ENCODE assay signal across 8 cellular contexts in genomic region chr2:97936199-97936598, GRCh38. TPM values are rescaled to one million over a fixed set of nuclear protein-coding genes. Genes with fewer than 3 reads are reported as not detected.
A peak's percentile ranks its signal among the peaks of the same experiment; 100 is the strongest.
DNase-seq lines count a peak whose midpoint lies in the region; ATAC-seq, FAIRE-seq and TF ChIP-seq lines count a peak whose summit lies in the region.

No MANE protein-coding gene starts in this region.

- no peak overlapping the region for H2BK120ac ChIP-seq in trophoblast cell (ENCODE audit: insufficient read depth, low read length, poor library complexity)

- no peak for FAIRE-seq in GM12892 (lab: Jason Lieb, UNC)

- no CpG with 5 or more reads among the region's 5 CpGs for WGBS in trophoblast cell (ENCODE audit: extremely low coverage, insufficient coverage, insufficient read length)
- 46 to 71% methylated on average over 5 of the region's 5 CpGs for WGBS in esophagus squamous epithelium, 2 donors

- peaks cover 10% of the 10 kb centered on the region for H3K27me3 Mint-ChIP-seq in WTC11 (ENCODE audit: low read depth)
- H3K27me3 Mint-ChIP-seq in activated CD4-positive, alpha-beta T cell treated with anti-CD3 and anti-CD28 coated beads, Interleukin-2, amount 10 ng/mL, durations not matched to agents 7 days and 5 days: no peaks in the 10 kb centered on the region

- no peak overlapping the region for H2AFZ ChIP-seq in trophoblast cell (ENCODE audit: insufficient read depth, low read length, poor library complexity)

- intact Hi-C loops in esophagus squamous epithelium (cut with DNase I): no loop called here

- peaks cover under 1% of the 10 kb centered on the region for H3K36me3 Mint-ChIP-seq in WTC11
- peaks cover 4% of the 10 kb centered on the region for H3K36me3 Mint-ChIP-seq in activated CD4-positive, alpha-beta T cell treated with anti-CD3 and anti-CD28 coated beads, Interleukin-2, amount 10 ng/mL, durations not matched to agents 7 days and 5 days (ENCODE audit: low read depth)

- H4K91ac ChIP-seq in trophoblast cell (ENCODE audit: low read depth, low read length): no peak overlapping the region

- H3K27ac ChIP-seq in trophoblast cell (ENCODE audit: low read depth, low read length) (peak overlapping the region; percentile 27), esophagus squamous epithelium (no peak overlapping the region)

- H3K23ac ChIP-seq in trophoblast cell (ENCODE audit: low read length): no peak overlapping the region

- H3K4me2 ChIP-seq in trophoblast cell (ENCODE audit: low read length): peak overlapping the region; percentile 25

- H3K9ac ChIP-seq in trophoblast cell (ENCODE audit: low read length): no peak overlapping the region

- H3K27me3 ChIP-seq in trophoblast cell (ENCODE audit: insufficient read depth, low read length) (no peaks in the 10 kb centered on the region), esophagus squamous epithelium (no peaks in the 10 kb centered on the region)

- CTCF ChIA-PET in WTC11 (lab: Charles Lee): interaction anchor here (0.9 to 1.6 kb wide), 4 partner anchors 21 to 333 kb away, joined by 3 to 6 read pairs (median 4); no protein-coding TSS in a partner anchor
- CTCF ChIA-PET in activated CD4-positive, alpha-beta T cell treated with anti-CD3 and anti-CD28 coated beads, Interleukin-2, amount 10 ng/mL, durations not matched to agents 7 days and 5 days (lab: Charles Lee): interaction anchor here (1.3 to 2.7 kb wide), 2 partner anchors 12 to 20 kb away, joined by 3 to 5 read pairs; no protein-coding TSS in a partner anchor

- H3K18ac ChIP-seq in trophoblast cell (ENCODE audit: low read length): no peak overlapping the region

- peaks cover 36% of the 10 kb centered on the region for H3K4me1 Mint-ChIP-seq in WTC11
- H3K4me1 Mint-ChIP-seq in activated CD4-positive, alpha-beta T cell treated with anti-CD3 and anti-CD28 coated beads, Interleukin-2, amount 10 ng/mL, durations not matched to agents 7 days and 5 days: peaks cover 10% of the 10 kb centered on the region

- peak; percentile 59 for DNase-seq in NCI-H1105 (lab: John Stamatoyannopoulos, UW)
- peak; percentile 69 for DNase-seq in WTC11 (ENCODE audit: low spot score)
- DNase-seq in trophoblast cell: no peak
- no peak for DNase-seq in esophagus squamous epithelium (lab: John Stamatoyannopoulos, UW)
- no peak for DNase-seq in GM12892 (ENCODE audit: insufficient read length)
- no peak for DNase-seq in activated CD4-positive, alpha-beta T cell treated with anti-CD3 and anti-CD28 coated beads, Interleukin-2, amount 10 ng/mL, durations not matched to agents 7 days and 5 days
- no peak for DNase-seq in AML-193 (lab: John Stamatoyannopoulos, UW)

- H3K36me3 ChIP-seq in trophoblast cell (ENCODE audit: control insufficient read depth in 1 of 2, insufficient read depth in 2 of 2, low read length in 2 of 2): no peaks in the 10 kb centered on the region
- H3K36me3 ChIP-seq in esophagus squamous epithelium: no peaks in the 10 kb centered on the region

- H3K4me3 Mint-ChIP-seq in WTC11: no peak overlapping the region
- H3K4me3 Mint-ChIP-seq in activated CD4-positive, alpha-beta T cell treated with anti-CD3 and anti-CD28 coated beads, Interleukin-2, amount 10 ng/mL, durations not matched to agents 7 days and 5 days: no peak overlapping the region

- POLR2A ChIA-PET in WTC11 (lab: Charles Lee): no interaction called here
- POLR2A ChIA-PET in activated CD4-positive, alpha-beta T cell treated with anti-CD3 and anti-CD28 coated beads, Interleukin-2, amount 10 ng/mL, durations not matched to agents 7 days and 5 days (lab: Charles Lee): no interaction called here

- TF ChIP-seq POLR2A in esophagus squamous epithelium (IDR thresholded peaks at IDR 0.05): no peak
- TF ChIP-seq POLR2A in GM12892 (IDR thresholded peaks at IDR 0.05; ENCODE audit: low read depth, low read length): no peak

- no peak overlapping the region for H3K4me3 ChIP-seq in trophoblast cell (ENCODE audit: low read depth, low read length)
- H3K4me3 ChIP-seq in esophagus squamous epithelium: no peak overlapping the region

- no peaks in the 10 kb centered on the region for H3K79me1 ChIP-seq in trophoblast cell (ENCODE audit: low read length)

- H4K12ac ChIP-seq in trophoblast cell (ENCODE audit: low read depth, low read length): no peak overlapping the region

- H3K4ac ChIP-seq in trophoblast cell (ENCODE audit: low read depth, low read length): no peak overlapping the region

- H3K9me3 Mint-ChIP-seq in WTC11: peaks cover 6% of the 10 kb centered on the region
- H3K9me3 Mint-ChIP-seq in activated CD4-positive, alpha-beta T cell treated with anti-CD3 and anti-CD28 coated beads, Interleukin-2, amount 10 ng/mL, durations not matched to agents 7 days and 5 days: peaks cover under 1% of the 10 kb centered on the region

- no peaks in the 10 kb centered on the region for H3K79me2 ChIP-seq in trophoblast cell (ENCODE audit: control insufficient read depth, insufficient read depth, low read length, poor library complexity)

- H3K14ac ChIP-seq in trophoblast cell (ENCODE audit: low read length): no peak overlapping the region

- TF ChIP-seq CTCF in WTC11 (IDR thresholded peaks at IDR 0.05): no peak
- TF ChIP-seq CTCF in esophagus squamous epithelium (IDR thresholded peaks at IDR 0.05): no peak

- no peak overlapping the region for H2BK5ac ChIP-seq in trophoblast cell (ENCODE audit: low read depth, low read length, poor library complexity)

- peak overlapping the region; percentile 73 for H3K27ac Mint-ChIP-seq in WTC11
- H3K27ac Mint-ChIP-seq in activated CD4-positive, alpha-beta T cell treated with anti-CD3 and anti-CD28 coated beads, Interleukin-2, amount 10 ng/mL, durations not matched to agents 7 days and 5 days: no peak overlapping the region

- H4K8ac ChIP-seq in trophoblast cell (ENCODE audit: low read depth, low read length): no peak overlapping the region

- ATAC-seq in GM21619 (IDR thresholded peaks at IDR 0.05; ENCODE audit: unreplicated experiment) (peak; percentile 53), WTC11 (peak; percentile 100)

- no peak overlapping the region for H2BK12ac ChIP-seq in trophoblast cell (ENCODE audit: low read length)

- H3K4me1 ChIP-seq in trophoblast cell (ENCODE audit: control insufficient read depth in 1 of 2, insufficient read depth in 2 of 2, low read length in 2 of 2): peaks cover 0 to 2% of the 10 kb centered on the region in 2 experiments
- peaks cover 12 to 43% (median 13%) of the 10 kb centered on the region in 3 donors for H3K4me1 ChIP-seq in esophagus squamous epithelium

- H3K9me3 ChIP-seq in trophoblast cell (ENCODE audit: insufficient read depth, low read depth, low read length) (no peaks in the 10 kb centered on the region), esophagus squamous epithelium (no peaks in the 10 kb centered on the region)

- no peak overlapping the region for H2AK5ac ChIP-seq in trophoblast cell (ENCODE audit: low read length)

TF ChIP-seq in WTC11, 78 proteins besides CTCF, POLR2A, EP300 and RAD21:
- peak; percentile 87 for TF ChIP-seq FOXK1 (CRISPR knock-in tag; IDR thresholded peaks at IDR 0.05)
- no peak for TF ChIP-seq FOXP1 (CRISPR knock-in tag; IDR thresholded peaks at IDR 0.05; ENCODE audit: borderline replicate concordance)
- TF ChIP-seq ZNF281 (CRISPR knock-in tag; IDR thresholded peaks at IDR 0.05): no peak

RNA-seq across cellular contexts. Expression of gene TMEM131, which starts 59.5 kb away (rescaled TPM):
- total RNA-seq in WTC11 (2021): 18.6 to 21.9 TPM (median 19.4 TPM) in 3 replicates
- polyA plus RNA-seq in trophoblast cell (2013): 32.3 and 32.6 TPM in 2 replicates
- total RNA-seq in esophagus squamous epithelium: 10 to 100 TPM; 24.2 to 36.4 (median 28.1) TPM
- polyA plus RNA-seq in GM12892 (2012; ENCODE audit: missing spikeins): 24.6 TPM
- total RNA-seq in activated CD4-positive, alpha-beta T cell treated with anti-CD3 and anti-CD28 coated beads, Interleukin-2, amount 10 ng/mL, durations not matched to agents 7 days and 5 days: 10 to 100 TPM; 39.7 to 40.6 TPM

Comparison
In these comparisons a context has a peak if more than half of its experiments do, and no peak if none do; other contexts are left out.
1. DNase-seq: peak in NCI-H1105 (single experiment) and WTC11 (single experiment); none in trophoblast cell (0 of 2), esophagus squamous epithelium (single experiment), GM12892 (single experiment), activated CD4-positive, alpha-beta T cell treated with anti-CD3 and anti-CD28 coated beads, Interleukin-2, amount 10 ng/mL, durations not matched to agents 7 days and 5 days (single experiment) and AML-193 (0 of 2).